Comparison of ENCODE assay signal across 17 cellular contexts in genomic region chr13:109272595-109273325, GRCh38.
A peak's percentile ranks its signal among the peaks of the same experiment; 100 is the strongest.
DNase-seq lines count a peak whose midpoint lies in the region; ATAC-seq, FAIRE-seq and TF ChIP-seq lines count a peak whose summit lies in the region.
"Had no signal": no experiment of that assay in that cellular context is flagged by ENCODE, and none has a peak within 500 bp of the region (broad histone marks: within the 10 kb centered on the region; RNA-seq: fewer than 3 reads in every experiment).

No MANE protein-coding gene starts in this region.

- H3K27ac ChIP-seq in A549 (peak overlapping the region; percentile 83 to 90), HUES64 (ENCODE audit: low read depth, low read length) (peak overlapping the region; percentile 50; the same call in 1 of the 2 replicates)
- H3K27ac ChIP-seq: gastroesophageal sphincter, transverse colon had no signal

- no peak for TF ChIP-seq CTCF in A549 (IDR thresholded peaks at IDR 0.05)

- TF ChIP-seq POLR2A in A549 (IDR thresholded peaks at IDR 0.05; ENCODE audit: low read length), result no peak

- no peak for FAIRE-seq in A549 (lab: Jason Lieb, UNC)

- ATAC-seq in A549 (0 out of 6 replicates have a peak, but pooled peaks of 1 of the 2 experiments have one; percentile 1), HG03135 (IDR thresholded peaks at IDR 0.05; ENCODE audit: unreplicated experiment) (no peak), HG03520 (IDR thresholded peaks at IDR 0.05; ENCODE audit: unreplicated experiment) (no peak), GM19023 (IDR thresholded peaks at IDR 0.05; ENCODE audit: unreplicated experiment) (no peak), HG02623 (IDR thresholded peaks at IDR 0.05; ENCODE audit: unreplicated experiment) (no peak)
- ATAC-seq: activated T-cell treated with anti-CD3 and anti-CD28 coated beads, Interleukin-2, amount 50 U/mL, for 4 hours; effector memory CD8-positive, alpha-beta T cell; gastroesophageal sphincter; sciatic nerve; SK-N-SH treated with all-trans-retinoic acid at 6 μM for 48 hours had no signal

- TF ChIP-seq RAD21 in A549 (conservative IDR thresholded peaks at IDR 0.05 in 1 of 2, IDR thresholded peaks at IDR 0.05 in 1 of 2), result no peak

- POLR2A ChIA-PET in A549 (lab: Yijun Ruan, JAX), result interaction anchor here (0.6 to 1.8 kb wide), 6 partner anchors 8 to 514 kb away, joined by 3 to 6 read pairs (median 4); partner anchors contain the start of gene IRS2

- H3K4me1 ChIP-seq in A549 (peaks cover 40% of the 10 kb centered on the region; the same call in 2 of the 3 replicates), HUES64 (ENCODE audit: insufficient read depth, low read length) (peaks cover 45% of the 10 kb centered on the region)
- H3K4me1 ChIP-seq: gastroesophageal sphincter, transverse colon had no signal

- WGBS in A549 (ENCODE audit: missing lambda C conversion rate), result 12% methylated on average over 6 of the region's 6 CpGs
- 94% methylated on average over 4 of the region's 6 CpGs for WGBS in HUES64

- no peaks in the 10 kb centered on the region for H3K36me3 ChIP-seq in HUES64 (ENCODE audit: insufficient read depth, low read length)
- H3K36me3 ChIP-seq: gastroesophageal sphincter, transverse colon had no signal

- no peak overlapping the region for H3K9ac ChIP-seq in HUES64 (ENCODE audit: low read depth, low read length)

- TF ChIP-seq EP300 in A549 (IDR thresholded peaks at IDR 0.05), result no peak

- H3K4me3 ChIP-seq in A549 (peak overlapping the region; percentile 44), HUES64 (ENCODE audit: low read length) (peak overlapping the region; percentile 30; the same call in 1 of the 2 replicates)
- H3K4me3 ChIP-seq: gastroesophageal sphincter, transverse colon had no signal

- DNase-seq in A549 (ENCODE audit: low read depth in 1 of 2, low spot score in 1 of 2) (peak in 1 of 2 experiments; percentile 37), astrocyte of the hippocampus (ENCODE audit: low read depth, low spot score) (peak; percentile 30), iris pigment epithelial cell (ENCODE audit: low read depth) (peak; percentile 49)
- DNase-seq: activated T-cell treated with anti-CD3 and anti-CD28 coated beads, Interleukin-2, amount 50 U/mL, for 4 hours; caudate nucleus; CD4-positive, alpha-beta memory T cell; effector memory CD8-positive, alpha-beta T cell; NCI-H1417; transverse colon had no signal

- CTCF ChIA-PET in A549 (lab: Yijun Ruan, JAX), result interaction anchor here (1.0 to 2.7 kb wide), 4 partner anchors 312 to 512 kb away, joined by 3 to 7 read pairs (median 5); no protein-coding TSS in a partner anchor

- peak overlapping the region; percentile 83 for H3K4me2 ChIP-seq in A549

- no peaks in the 10 kb centered on the region for H3K9me3 ChIP-seq in A549
- H3K9me3 ChIP-seq in HUES64 (ENCODE audit: insufficient read depth, low read depth, low read length), result no peaks in the 10 kb centered on the region
- H3K9me3 ChIP-seq: gastroesophageal sphincter, transverse colon had no signal

- H3K27me3 ChIP-seq in HUES64 (ENCODE audit: insufficient read depth, low read length), result no peaks in the 10 kb centered on the region
- H3K27me3 ChIP-seq: gastroesophageal sphincter, transverse colon had no signal

TF ChIP-seq in A549, 52 proteins besides CTCF, POLR2A, EP300 and RAD21:
- TF ChIP-seq HOXB5 (CRISPR knock-in tag; IDR thresholded peaks at IDR 0.05) (0 out of 2 replicates have a peak, but pooled peaks have one; percentile 35), HOXA7 (CRISPR knock-in tag; IDR thresholded peaks at IDR 0.05) (peak; percentile 35; the same call in 1 of the 2 replicates), RARB (CRISPR knock-in tag; IDR thresholded peaks at IDR 0.05) (peak; percentile 47; the same call in 1 of the 2 replicates), FOSB (CRISPR knock-in tag; IDR thresholded peaks at IDR 0.05) (peak; percentile 88; the same call in 1 of the 2 replicates), TFCP2L1 (CRISPR knock-in tag; IDR thresholded peaks at IDR 0.05) (0 out of 2 replicates have a peak, but pooled peaks have one; percentile 26), JUN (IDR thresholded peaks at IDR 0.05) (no peak)
TF ChIP-seq in A549: peak in this region for 5.
